ENCODE assay signal across 10 cellular contexts in genomic region chr3:59771760-59772159, GRCh38.
DNase-seq lines count a peak whose midpoint lies in the region; ATAC-seq and TF ChIP-seq lines count a peak whose summit lies in the region.
"Had no signal": no experiment of that assay in that cellular context is flagged by ENCODE, and none has a peak within 500 bp of the region (broad histone marks: within the 10 kb centered on the region; RNA-seq: fewer than 3 reads in every experiment).

No MANE protein-coding gene starts in this region.

- DNase-seq in AG04449 (ENCODE audit: low read depth, low spot score) (peak; percentile 91), immature natural killer cell (no peak), esophagus squamous epithelium (lab: John Stamatoyannopoulos, UW) (no peak), hippocampal formation (lab: John Stamatoyannopoulos, UW) (no peak)
- no peak for DNase-seq in effector CD4-positive, alpha-beta T cell
- DNase-seq: activated T-cell treated with anti-CD3 and anti-CD28 coated beads, Interleukin-2, amount 50 U/mL, for 4 hours; CD4-positive, CD25-positive, alpha-beta regulatory T cell had no signal

- CTCF ChIA-PET in AG04449 (lab: Yijun Ruan, JAX) (interaction anchor here (0.9 to 2.3 kb wide), 7 partner anchors 8 to 785 kb away, joined by 3 to 10 read pairs (median 4); no protein-coding TSS in a partner anchor), HEK293 (lab: Yijun Ruan, JAX) (interaction anchor here (0.5 kb wide), 1 partner anchor 490 kb away, joined by 3 read pairs; no protein-coding TSS in a partner anchor)

- WGBS in esophagus squamous epithelium, 2 donors, result 29 to 49% methylated on average over 3 of the region's 3 CpGs

- H3K4me1 ChIP-seq in HEK293 (ENCODE audit: control insufficient read depth, insufficient read depth, low read length), result no peaks in the 10 kb centered on the region
- no peaks in the 10 kb centered on the region for H3K4me1 ChIP-seq in esophagus squamous epithelium

- H3K27me3 ChIP-seq in esophagus squamous epithelium, result no peaks in the 10 kb centered on the region

- TF ChIP-seq CTCF in AG04449 (IDR thresholded peaks at IDR 0.05; ENCODE audit: insufficient read depth, low read length, missing control alignments), result no peak
- no peak for TF ChIP-seq CTCF in HEK293 (tag by site-specific recombination; IDR thresholded peaks at IDR 0.05)
- TF ChIP-seq CTCF in esophagus squamous epithelium (IDR thresholded peaks at IDR 0.05), result no peak

- H3K4me1 Mint-ChIP-seq in activated T-helper 17 cell treated with anti-CD3 and anti-CD28 coated beads, Interleukin-2, amount 50 U/mL, for 72 hours, result peaks cover 18% of the 10 kb centered on the region
- peaks cover 41 to 65% of the 10 kb centered on the region in 2 donors for H3K4me1 Mint-ChIP-seq in immature natural killer cell

- ATAC-seq in activated T-helper 17 cell treated with anti-CD3 and anti-CD28 coated beads, Interleukin-2, amount 50 U/mL, for 72 hours (replicated peaks), result peak; percentile 51
- no peak for ATAC-seq in HG02798 (IDR thresholded peaks at IDR 0.05; ENCODE audit: poor library complexity, unreplicated experiment)

- H3K9me3 ChIP-seq in HEK293 (ENCODE audit: control insufficient read depth, insufficient read depth, low read depth, low read length) (no peaks in the 10 kb centered on the region), esophagus squamous epithelium (no peaks in the 10 kb centered on the region)

- TF ChIP-seq POLR2A in esophagus squamous epithelium (IDR thresholded peaks at IDR 0.05), result no peak

- no peaks in the 10 kb centered on the region for H3K36me3 ChIP-seq in HEK293 (ENCODE audit: control insufficient read depth in 2 of 2, insufficient read depth in 1 of 2, low read length in 2 of 2)
- H3K36me3 ChIP-seq in esophagus squamous epithelium, result no peaks in the 10 kb centered on the region

- no peak overlapping the region for H3K27ac ChIP-seq in HEK293 (ENCODE audit: extremely low read depth, low read depth, low read length)
- no peak overlapping the region for H3K27ac ChIP-seq in esophagus squamous epithelium

- intact Hi-C loops in esophagus squamous epithelium (cut with DNase I), result no loop called here

- peak overlapping the region; percentile 34 for H3K4me3 Mint-ChIP-seq in activated T-helper 17 cell treated with anti-CD3 and anti-CD28 coated beads, Interleukin-2, amount 50 U/mL, for 72 hours
- H3K4me3 Mint-ChIP-seq in immature natural killer cell, result peak overlapping the region in 3 of 5 donors; percentile 26 to 67 (median 53)

- H3K27me3 Mint-ChIP-seq in activated T-helper 17 cell treated with anti-CD3 and anti-CD28 coated beads, Interleukin-2, amount 50 U/mL, for 72 hours, result peaks cover 5% of the 10 kb centered on the region
- H3K27me3 Mint-ChIP-seq in immature natural killer cell (ENCODE audit: low read depth in 3 of 3), result peaks cover 8 to 15% (median 9%) of the 10 kb centered on the region in 3 donors
- H3K27me3 Mint-ChIP-seq: CD4-positive, CD25-positive, alpha-beta regulatory T cell had no signal

- no peaks in the 10 kb centered on the region for H3K36me3 Mint-ChIP-seq in activated T-helper 17 cell treated with anti-CD3 and anti-CD28 coated beads, Interleukin-2, amount 50 U/mL, for 72 hours (ENCODE audit: low read depth)
- peaks cover 0 to 9% (median 7%) of the 10 kb centered on the region in 3 donors for H3K36me3 Mint-ChIP-seq in immature natural killer cell
- H3K36me3 Mint-ChIP-seq: CD4-positive, CD25-positive, alpha-beta regulatory T cell had no signal

- no peak overlapping the region for H3K27ac Mint-ChIP-seq in activated T-helper 17 cell treated with anti-CD3 and anti-CD28 coated beads, Interleukin-2, amount 50 U/mL, for 72 hours
- peak overlapping the region in 2 of 6 donors; percentile 10 for H3K27ac Mint-ChIP-seq in immature natural killer cell
- H3K27ac Mint-ChIP-seq: CD4-positive, CD25-positive, alpha-beta regulatory T cell had no signal

- H3K4me3 ChIP-seq in AG04449 (ENCODE audit: low read depth, low read length) (no peak overlapping the region), HEK293 (ENCODE audit: low read depth, low read length) (no peak overlapping the region), esophagus squamous epithelium (no peak overlapping the region)

- POLR2A ChIA-PET in AG04449 (lab: Yijun Ruan, JAX), result interaction anchor here (1.2 kb wide), 1 partner anchor 46 kb away, joined by 7 read pairs; no protein-coding TSS in a partner anchor
- POLR2A ChIA-PET in HEK293 (lab: Yijun Ruan, JAX), result no interaction called here

- H3K9me3 Mint-ChIP-seq in activated T-helper 17 cell treated with anti-CD3 and anti-CD28 coated beads, Interleukin-2, amount 50 U/mL, for 72 hours, result no peaks in the 10 kb centered on the region
- H3K9me3 Mint-ChIP-seq in immature natural killer cell, result no peaks in the 10 kb centered on the region
- H3K9me3 Mint-ChIP-seq: activated T-cell treated with anti-CD3 and anti-CD28 coated beads, Interleukin-2, amount 50 U/mL, for 4 hours had no signal

TF ChIP-seq in HEK293, 187 proteins besides CTCF, POLR2A, EP300 and RAD21:
- 0 out of 2 replicates have a peak, but pooled peaks have one; percentile 38 for TF ChIP-seq ZNF398 (tag by site-specific recombination; IDR thresholded peaks at IDR 0.05)
- TF ChIP-seq ZNF48 (tag by site-specific recombination; IDR thresholded peaks at IDR 0.05), result no peak
- no peak for TF ChIP-seq WT1 (tag by site-specific recombination; IDR thresholded peaks at IDR 0.05)
- TF ChIP-seq ZNF214 (tag by site-specific recombination; IDR thresholded peaks at IDR 0.05; ENCODE audit: borderline replicate concordance), result no peak
- TF ChIP-seq ZNF19 (tag by site-specific recombination; IDR thresholded peaks at IDR 0.05; ENCODE audit: low read depth), result no peak
- no peak for TF ChIP-seq ZNF513 (tag by site-specific recombination; IDR thresholded peaks at IDR 0.05)
- no peak for TF ChIP-seq REST (tag by site-specific recombination; IDR thresholded peaks at IDR 0.05)
